1 cellular context compared by ENCODE assay signal in the genomic region with DNA sequence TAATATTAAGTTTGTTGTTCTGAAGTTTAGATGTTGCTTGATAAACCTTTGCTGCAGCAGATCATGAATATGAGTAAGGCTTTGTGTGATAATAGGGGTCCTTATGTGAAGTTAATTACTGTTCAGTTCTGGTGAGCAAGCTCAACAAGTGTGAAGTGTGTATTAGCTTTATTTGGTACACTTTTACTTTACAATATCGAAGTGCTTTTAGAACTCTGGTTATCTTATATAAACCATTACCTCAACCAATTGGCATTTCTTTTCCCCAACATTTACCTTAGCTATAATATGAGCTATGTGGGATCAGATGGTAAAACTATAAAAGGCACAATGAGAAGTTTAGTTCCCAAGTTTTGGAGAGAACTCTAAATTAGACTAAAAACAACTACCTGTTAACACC.
TF ChIP-seq lines count a peak whose summit lies in the region.

No MANE protein-coding gene starts in this region.

TF ChIP-seq in IMR-90, 13 proteins besides CTCF, POLR2A, EP300 and RAD21 (continued from another document):
- no peak for TF ChIP-seq RFX5 (IDR thresholded peaks at IDR 0.05; ENCODE audit: low read depth, low read length)
- TF ChIP-seq CEBPB (IDR thresholded peaks at IDR 0.05; ENCODE audit: low read depth, low read length): no peak
- TF ChIP-seq ELK1 (IDR thresholded peaks at IDR 0.05; ENCODE audit: borderline replicate concordance, low read depth, low read length): no peak
- TF ChIP-seq RCOR1 (IDR thresholded peaks at IDR 0.05; ENCODE audit: insufficient replicate concordance, low read length): no peak
- no peak for TF ChIP-seq USF2 (IDR thresholded peaks at IDR 0.05; ENCODE audit: low read depth, low read length)
- TF ChIP-seq FOS (IDR thresholded peaks at IDR 0.05; ENCODE audit: low read depth, low read length): no peak
- no peak for TF ChIP-seq SMC3 (IDR thresholded peaks at IDR 0.05; ENCODE audit: low read depth, low read length)
- no peak for TF ChIP-seq MAZ (IDR thresholded peaks at IDR 0.05; ENCODE audit: borderline replicate concordance, low read depth, low read length)
- TF ChIP-seq NFE2L2 (IDR thresholded peaks at IDR 0.05; ENCODE audit: low read depth, low read length): no peak
